1 cellular context compared by ENCODE assay signal in genomic region chr7:15560968-15561367, GRCh38.
A peak's percentile ranks its signal among the peaks of the same experiment; 100 is the strongest.
TF ChIP-seq lines count a peak whose summit lies in the region.

No MANE protein-coding gene starts in this region.

TF ChIP-seq in GM12878, 131 proteins besides CTCF, POLR2A, EP300 and RAD21:
- TF ChIP-seq JUNB (IDR thresholded peaks at IDR 0.05) (no peak), ATF7 (IDR thresholded peaks at IDR 0.05; ENCODE audit: low read depth) (peak; percentile 76), MYC (IDR thresholded peaks at IDR 0.05; ENCODE audit: insufficient read depth, insufficient read length, insufficient replicate concordance, low read length, severe bottlenecking) (no peak), BMI1 (IDR thresholded peaks at IDR 0.05; ENCODE audit: borderline replicate concordance) (no peak), CEBPZ (IDR thresholded peaks at IDR 0.05; ENCODE audit: low read depth, low read length) (no peak), SMAD1 (IDR thresholded peaks at IDR 0.05; ENCODE audit: low read depth, partially characterized antibody) (no peak)
